1 cellular context compared by ENCODE assay signal in genomic region chr2:71491551-71491950, GRCh38. TPM values are rescaled to one million over a fixed set of nuclear protein-coding genes. Genes with fewer than 3 reads are reported as not detected.
"Had no signal": no experiment of that assay in that cellular context is flagged by ENCODE, and none has a peak within 500 bp of the region (broad histone marks: within the 10 kb centered on the region; RNA-seq: fewer than 3 reads in every experiment).

No MANE protein-coding gene starts in this region.

RNA-seq across cellular contexts. Expression of gene DYSF, which starts 38.2 kb away (rescaled TPM):
- total RNA-seq: activated T-helper 2 cell treated with anti-CD3 and anti-CD28 coated beads, Interferon-gamma antibody, Interleukin-2, Interleukin-4, amounts not matched to agents 10 μg/mL and 5 μg/mL and 100 μg/mL, durations not matched to agents 14 hours and 24 hours and 36 hours had no signal
